ENCODE assay signal across 1 cellular context in genomic region chr7:42699415-42700178, GRCh38.
TF ChIP-seq lines count a peak whose summit lies in the region.

No MANE protein-coding gene starts in this region.

TF ChIP-seq in IMR-90, 13 proteins besides CTCF, POLR2A, EP300 and RAD21:
- TF ChIP-seq BHLHE40 (IDR thresholded peaks at IDR 0.05; ENCODE audit: low read depth, low read length): no peak
- TF ChIP-seq CEBPB (IDR thresholded peaks at IDR 0.05; ENCODE audit: low read depth, low read length): no peak
- no peak for TF ChIP-seq ELK1 (IDR thresholded peaks at IDR 0.05; ENCODE audit: borderline replicate concordance, low read depth, low read length)
- TF ChIP-seq NFE2L2 (IDR thresholded peaks at IDR 0.05; ENCODE audit: low read depth, low read length): no peak
- TF ChIP-seq RFX5 (IDR thresholded peaks at IDR 0.05; ENCODE audit: low read depth, low read length): no peak
- no peak for TF ChIP-seq SMC3 (IDR thresholded peaks at IDR 0.05; ENCODE audit: low read depth, low read length)
- TF ChIP-seq MXI1 (IDR thresholded peaks at IDR 0.05; ENCODE audit: borderline replicate concordance, low read depth, low read length): no peak
- no peak for TF ChIP-seq FOS (IDR thresholded peaks at IDR 0.05; ENCODE audit: low read depth, low read length)
- no peak for TF ChIP-seq MAZ (IDR thresholded peaks at IDR 0.05; ENCODE audit: borderline replicate concordance, low read depth, low read length)
- no peak for TF ChIP-seq RCOR1 (IDR thresholded peaks at IDR 0.05; ENCODE audit: insufficient replicate concordance, low read length)
- no peak for TF ChIP-seq MAFK (IDR thresholded peaks at IDR 0.05; ENCODE audit: low read depth, low read length)
- TF ChIP-seq USF2 (IDR thresholded peaks at IDR 0.05; ENCODE audit: low read depth, low read length): no peak
- no peak for TF ChIP-seq CHD1 (IDR thresholded peaks at IDR 0.05; ENCODE audit: low read depth, low read length)
